In the genomic region with DNA sequence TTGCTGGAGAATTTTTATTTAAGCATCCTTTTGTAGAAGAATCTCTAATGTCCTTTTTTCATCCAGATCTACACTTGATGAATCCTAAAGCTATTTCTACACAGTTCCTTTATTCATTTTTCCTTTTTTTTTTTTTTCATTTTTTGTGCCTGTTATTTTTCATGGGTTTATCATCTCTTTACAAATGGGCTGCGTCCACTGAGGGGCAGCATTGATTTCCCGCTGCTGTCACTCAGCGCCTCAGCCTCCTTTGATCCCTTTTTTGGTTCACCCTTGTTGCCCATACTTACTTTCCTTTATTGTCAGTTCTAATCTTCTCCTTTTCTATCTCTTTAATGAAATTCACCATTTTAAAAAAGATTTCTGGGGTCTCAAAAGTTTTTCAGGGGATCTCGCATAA, we compare ENCODE assay signal across 2 cellular contexts.
TF ChIP-seq lines count a peak whose summit lies in the region.

No MANE protein-coding gene starts in this region.

TF ChIP-seq in HepG2, 621 proteins besides CTCF, POLR2A, EP300 and RAD21:
- TF ChIP-seq FOXO1 (CRISPR knock-in tag; IDR thresholded peaks at IDR 0.05), result no peak
- TF ChIP-seq, protein P1, sequence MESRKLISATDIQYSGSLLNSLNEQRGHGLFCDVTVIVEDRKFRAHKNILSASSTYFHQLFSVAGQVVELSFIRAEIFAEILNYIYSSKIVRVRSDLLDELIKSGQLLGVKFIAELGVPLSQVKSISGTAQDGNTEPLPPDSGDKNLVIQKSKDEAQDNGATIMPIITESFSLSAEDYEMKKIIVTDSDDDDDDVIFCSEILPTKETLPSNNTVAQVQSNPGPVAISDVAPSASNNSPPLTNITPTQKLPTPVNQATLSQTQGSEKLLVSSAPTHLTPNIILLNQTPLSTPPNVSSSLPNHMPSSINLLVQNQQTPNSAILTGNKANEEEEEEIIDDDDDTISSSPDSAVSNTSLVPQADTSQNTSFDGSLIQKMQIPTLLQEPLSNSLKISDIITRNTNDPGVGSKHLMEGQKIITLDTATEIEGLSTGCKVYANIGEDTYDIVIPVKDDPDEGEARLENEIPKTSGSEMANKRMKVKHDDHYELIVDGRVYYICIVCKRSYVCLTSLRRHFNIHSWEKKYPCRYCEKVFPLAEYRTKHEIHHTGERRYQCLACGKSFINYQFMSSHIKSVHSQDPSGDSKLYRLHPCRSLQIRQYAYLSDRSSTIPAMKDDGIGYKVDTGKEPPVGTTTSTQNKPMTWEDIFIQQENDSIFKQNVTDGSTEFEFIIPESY (CRISPR knock-in tag; IDR thresholded peaks at IDR 0.05), result peak; percentile 93

TF ChIP-seq in GM23338, 12 proteins besides CTCF, POLR2A, EP300 and RAD21:
- no peak for TF ChIP-seq CREB1 (CRISPR knock-in tag; IDR thresholded peaks at IDR 0.05; ENCODE audit: low read depth)
TF ChIP-seq in GM23338: peak in this region for 0.
